ENCODE assay signal across 1 cellular context in genomic region chr10:6086375-6087233, GRCh38.
A peak's percentile ranks its signal among the peaks of the same experiment; 100 is the strongest.
TF ChIP-seq lines count a peak whose summit lies in the region.

No MANE protein-coding gene starts in this region.

TF ChIP-seq in GM12878, 131 proteins besides CTCF, POLR2A, EP300 and RAD21 (continued from another document):
- TF ChIP-seq MEF2B (IDR thresholded peaks at IDR 0.05; ENCODE audit: partially characterized antibody, poor library complexity, severe bottlenecking) (no peak), SUPT20H (IDR thresholded peaks at IDR 0.05; ENCODE audit: borderline replicate concordance, control insufficient read depth, low read depth, low read length) (no peak), NR2C2 (IDR thresholded peaks at IDR 0.05; ENCODE audit: borderline replicate concordance, control insufficient read depth, insufficient read length, low read depth) (no peak), RELB (IDR thresholded peaks at IDR 0.05; ENCODE audit: low read depth) (peak; percentile 26; the same call in 1 of the 2 replicates), NBN (IDR thresholded peaks at IDR 0.05) (0 out of 2 replicates have a peak, but pooled peaks have one; percentile 19), BHLHE40 (IDR thresholded peaks at IDR 0.05; ENCODE audit: borderline replicate concordance in 1 of 2, low read depth in 2 of 2, low read length in 1 of 2) (peak; percentile 80 to 91), SPI1 (IDR thresholded peaks at IDR 0.05; ENCODE audit: borderline replicate concordance, insufficient read depth, low read depth, low read length) (no peak), SP1 (IDR thresholded peaks at IDR 0.05; ENCODE audit: low read depth, low read length) (peak; percentile 27), NFIC (IDR thresholded peaks at IDR 0.05; ENCODE audit: low read depth, low read length) (no peak), SMAD5 (IDR thresholded peaks at IDR 0.05; ENCODE audit: low read depth) (no peak), TCF12 (IDR thresholded peaks at IDR 0.05; ENCODE audit: low read depth, low read length) (peak; percentile 95), ZBED1 (IDR thresholded peaks at IDR 0.05; ENCODE audit: borderline replicate concordance) (no peak), CEBPZ (IDR thresholded peaks at IDR 0.05; ENCODE audit: low read depth, low read length) (no peak), NR2C1 (IDR thresholded peaks at IDR 0.05) (no peak), MTA3 (IDR thresholded peaks at IDR 0.05; ENCODE audit: borderline replicate concordance, low read length) (no peak), PKNOX1 (IDR thresholded peaks at IDR 0.05) (peak; percentile 73), IRF5 (IDR thresholded peaks at IDR 0.05; ENCODE audit: borderline replicate concordance) (no peak), PBX3 (IDR thresholded peaks at IDR 0.05; ENCODE audit: insufficient replicate concordance, low read depth, low read length) (peak; percentile 83), EED (IDR thresholded peaks at IDR 0.05; ENCODE audit: low read depth) (0 out of 2 replicates have a peak, but pooled peaks have one; percentile 25), CREM (IDR thresholded peaks at IDR 0.05; ENCODE audit: low read depth) (peak; percentile 51), CREB1 (IDR thresholded peaks at IDR 0.05; ENCODE audit: low read depth) (0 out of 2 replicates have a peak, but pooled peaks have one; percentile 24), BMI1 (IDR thresholded peaks at IDR 0.05; ENCODE audit: borderline replicate concordance) (no peak; the same call in 1 of the 2 replicates), SIN3A (IDR thresholded peaks at IDR 0.05; ENCODE audit: low read depth, low read length) (no peak), STAT1 (conservative IDR thresholded peaks at IDR 0.05) (no peak), CBX5 (IDR thresholded peaks at IDR 0.05; ENCODE audit: low read depth) (no peak), ELK1 (IDR thresholded peaks at IDR 0.05; ENCODE audit: low read depth, low read length) (no peak), IRF4 (IDR thresholded peaks at IDR 0.05; ENCODE audit: low read depth, low read length) (0 out of 2 replicates have a peak, but pooled peaks have one; percentile 64), IKZF1 (conservative IDR thresholded peaks at IDR 0.05) (peak; percentile 51), FOXM1 (IDR thresholded peaks at IDR 0.05; ENCODE audit: low read depth, low read length) (0 out of 2 replicates have a peak, but pooled peaks have one; percentile 39)
